In the genomic region with DNA sequence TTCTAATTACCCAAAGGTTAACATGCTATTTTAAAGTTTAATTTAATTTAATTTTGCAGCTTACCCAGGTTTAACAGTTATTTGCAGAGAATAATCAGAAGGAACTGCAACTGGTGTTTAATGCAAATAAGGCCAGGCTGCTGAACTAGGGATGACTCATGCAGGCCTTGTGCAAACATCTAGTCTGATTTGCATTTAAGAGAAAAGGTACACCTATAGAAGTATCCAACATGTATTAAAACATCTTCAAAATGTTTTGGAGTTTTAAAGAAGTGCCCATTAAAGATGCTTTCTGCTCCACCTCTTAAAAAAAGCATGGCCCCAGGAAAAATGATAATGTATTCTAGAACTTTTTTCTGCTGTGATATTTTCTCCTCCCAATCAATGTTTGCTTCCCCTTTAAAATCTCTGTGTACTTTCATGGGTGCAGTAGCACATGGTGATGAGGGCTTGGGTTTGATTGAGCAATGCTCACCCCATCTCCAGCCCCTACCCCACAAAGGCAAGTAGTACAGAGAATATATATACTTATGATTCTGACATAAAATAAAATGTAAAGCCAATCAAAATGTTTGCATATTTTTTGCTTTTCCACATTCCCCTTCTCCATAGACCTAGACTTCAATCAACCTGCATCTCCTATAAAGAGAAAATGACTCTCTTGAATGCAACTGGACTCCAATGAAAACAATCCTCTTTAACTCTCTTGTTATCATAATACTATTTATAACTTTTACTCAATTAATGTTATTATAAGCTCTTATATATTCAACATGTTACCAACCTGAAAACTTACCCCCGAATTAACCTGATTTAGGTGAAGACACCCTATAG, we compare ENCODE assay signal across 8 cellular contexts. TPM values are rescaled to one million over a fixed set of nuclear protein-coding genes. Genes with fewer than 3 reads are reported as not detected.
DNase-seq lines count a peak whose midpoint lies in the region; ATAC-seq, FAIRE-seq and TF ChIP-seq lines count a peak whose summit lies in the region.

No MANE protein-coding gene starts in this region.

- FAIRE-seq in kidney (lab: Jason Lieb, UNC), result no peak

- no peaks in the 10 kb centered on the region for H3K27me3 ChIP-seq in colonic mucosa
- no peaks in the 10 kb centered on the region for H3K27me3 ChIP-seq in thoracic aorta (replicated peaks; ENCODE audit: insufficient read depth)
- no peaks in the 10 kb centered on the region for H3K27me3 ChIP-seq in aorta (ENCODE audit: control insufficient read depth in 1 of 2, insufficient read depth in 2 of 2, low read length in 1 of 2)

- DNase-seq in NCI-H146 treated with DMSO at 0.1 percent for 48 hours (lab: John Stamatoyannopoulos, UW; ENCODE audit: unreplicated experiment) (peak; percentile 97), colonic mucosa (no peak), thoracic aorta (ENCODE audit: low spot score) (no peak), aorta (no peak), NCI-H2171 (lab: John Stamatoyannopoulos, UW) (no peak), kidney (no peak)

- H3K4me3 ChIP-seq in colonic mucosa, result no peak overlapping the region
- H3K4me3 ChIP-seq in thoracic aorta, result no peak overlapping the region
- no peak overlapping the region for H3K4me3 ChIP-seq in aorta (ENCODE audit: low read length in 2 of 2)
- H3K4me3 ChIP-seq in kidney (ENCODE audit: low read length in 2 of 2), result no peak overlapping the region

- TF ChIP-seq CTCF in colonic mucosa (IDR thresholded peaks at IDR 0.05) (no peak), thoracic aorta (IDR thresholded peaks at IDR 0.05) (no peak), kidney (IDR thresholded peaks at IDR 0.05; ENCODE audit: borderline replicate concordance, extremely low read depth, insufficient read depth) (no peak)

- peaks cover 17% of the 10 kb centered on the region for H3K4me1 ChIP-seq in colonic mucosa
- peaks cover 43 to 77% of the 10 kb centered on the region in 2 donors for H3K4me1 ChIP-seq in thoracic aorta (ENCODE audit: control insufficient read depth in 1 of 2, low read depth in 2 of 2)
- peaks cover 7 to 21% of the 10 kb centered on the region in 2 donors for H3K4me1 ChIP-seq in aorta (ENCODE audit: control insufficient read depth in 1 of 2, insufficient read depth in 2 of 2, low read length in 2 of 2)
- peaks cover 0 to 8% of the 10 kb centered on the region in 2 donors for H3K4me1 ChIP-seq in kidney (ENCODE audit: control insufficient read depth in 1 of 2, insufficient read depth in 1 of 2, low read depth in 1 of 2, low read length in 2 of 2)

- H3K9ac ChIP-seq in colonic mucosa (ENCODE audit: low read depth in 2 of 2, low read length in 2 of 2) (peak overlapping the region in 1 of 2 donors; percentile 46), kidney (ENCODE audit: low read length in 2 of 2) (no peak overlapping the region)

- H3K27ac ChIP-seq in colonic mucosa (peak overlapping the region; percentile 56), thoracic aorta (peak overlapping the region; percentile 57 to 87), aorta (ENCODE audit: low read depth in 1 of 2, low read length in 2 of 2) (peak overlapping the region in 1 of 2 donors; percentile 82), kidney (ENCODE audit: low read depth in 2 of 2, low read length in 2 of 2) (no peak overlapping the region)

- WGBS in aorta, 2 donors, result 9% methylated on average over 1 of the region's 1 CpG

- ATAC-seq in GM18867 (IDR thresholded peaks at IDR 0.05; ENCODE audit: unreplicated experiment) (peak; percentile 97), HG02798 (IDR thresholded peaks at IDR 0.05; ENCODE audit: poor library complexity, unreplicated experiment) (peak; percentile 93), thoracic aorta (ENCODE audit: insufficient number of reproducible peaks, low FRiP score, low read depth) (no peak), aorta (ENCODE audit: low FRiP score) (no peak)

- intact Hi-C loops in colonic mucosa (cut with DNase I) (no loop called here), aorta (cut with DNase I) (loop anchor here (2.0 to 5.0 kb wide), 2 partner anchors 14 to 43 kb away; no protein-coding TSS in a partner anchor), kidney (cut with DNase I) (no loop called here)

- H3K36me3 ChIP-seq in colonic mucosa, result no peaks in the 10 kb centered on the region
- no peaks in the 10 kb centered on the region for H3K36me3 ChIP-seq in thoracic aorta
- no peaks in the 10 kb centered on the region for H3K36me3 ChIP-seq in aorta (ENCODE audit: control insufficient read depth in 1 of 2, insufficient read depth in 2 of 2, low read length in 1 of 2)
- H3K36me3 ChIP-seq in kidney (ENCODE audit: control insufficient read depth in 1 of 2, insufficient read depth in 2 of 2, low read length in 2 of 2), result no peaks in the 10 kb centered on the region

- H3K9me3 ChIP-seq in colonic mucosa, result no peaks in the 10 kb centered on the region
- no peaks in the 10 kb centered on the region for H3K9me3 ChIP-seq in thoracic aorta
- no peaks in the 10 kb centered on the region for H3K9me3 ChIP-seq in aorta (ENCODE audit: control insufficient read depth, low read length)
- H3K9me3 ChIP-seq in kidney (ENCODE audit: control insufficient read depth in 1 of 2, low read length in 2 of 2), result no peaks in the 10 kb centered on the region

RNA-seq across cellular contexts. Expression of gene ATP8B1, which starts 54.1 kb away (rescaled TPM):
- 100 to 1,000 TPM; 263 to 359 TPM for total RNA-seq in colonic mucosa
- 100 to 1,000 TPM in 1 of 2 donors, 10 to 100 TPM in 1; 68.7 to 111 TPM for total RNA-seq in thoracic aorta
- total RNA-seq in aorta, result 100 to 1,000 TPM in 1 of 2 donors, 10 to 100 TPM in 1; 76.5 to 101 TPM
- 10 to 100 TPM; 11.6 to 33.1 TPM for polyA plus RNA-seq in aorta
- total RNA-seq in kidney, result 40.8 TPM
- 5.2 TPM for polyA plus RNA-seq in kidney (ENCODE audit: insufficient read depth, low read depth, low replicate concordance)

Comparison
In these comparisons a context has a peak if more than half of its experiments do, and no peak if none do; other contexts are left out.
1. ATAC-seq: peak in GM18867 (single experiment) and HG02798 (single experiment); none in thoracic aorta (single experiment) and aorta (single experiment).
2. H3K27ac ChIP-seq: peak in colonic mucosa (single experiment) and thoracic aorta (2 of 2); none in kidney (0 of 2).
3. intact Hi-C loops: an anchor here in aorta (2.0 to 5.0 kb wide); none called in colonic mucosa and kidney.